Comparison of ENCODE assay signal across 11 cellular contexts in the genomic region with DNA sequence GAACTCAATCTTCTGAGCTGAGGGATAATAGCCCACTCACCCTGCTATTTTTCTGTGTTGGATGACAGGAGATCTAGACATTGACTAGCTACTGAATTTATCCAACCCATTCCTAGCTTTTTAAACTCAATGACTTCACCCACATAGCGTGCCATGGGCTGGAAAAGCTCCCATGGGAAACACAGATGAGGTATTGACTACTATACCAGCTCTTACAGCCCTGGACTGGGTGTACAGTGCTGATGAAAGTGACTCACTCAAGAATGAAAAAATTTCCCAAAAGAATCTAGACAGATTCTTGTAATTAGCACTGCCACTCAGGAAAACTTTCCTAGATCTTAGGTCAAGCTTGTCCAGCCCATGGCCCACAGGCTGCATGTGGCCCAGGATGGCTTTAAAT.
DNase-seq lines count a peak whose midpoint lies in the region; ATAC-seq and TF ChIP-seq lines count a peak whose summit lies in the region.
"Had no signal": no experiment of that assay in that cellular context is flagged by ENCODE, and none has a peak within 500 bp of the region (broad histone marks: within the 10 kb centered on the region; RNA-seq: fewer than 3 reads in every experiment).

No MANE protein-coding gene starts in this region.

- no peaks in the 10 kb centered on the region for H3K27me3 ChIP-seq in fibroblast of lung (ENCODE audit: control insufficient read depth, insufficient read depth, low read length)

- H4K20me1 ChIP-seq in fibroblast of lung (ENCODE audit: control insufficient read depth, extremely low read depth, insufficient read depth, low read length), result no peaks in the 10 kb centered on the region

- DNase-seq in GM04504 (ENCODE audit: low read depth) (peak; percentile 69), SK-MEL-5 (ENCODE audit: low read depth, low spot score) (peak; percentile 7), fibroblast of lung (ENCODE audit: low read depth in 2 of 2) (peak; percentile 55 to 96), stromal cell of bone marrow (ENCODE audit: low read depth) (peak; percentile 68), caudate nucleus (lab: John Stamatoyannopoulos, UW) (no peak)
- no peak for DNase-seq in effector CD4-positive, alpha-beta T cell
- DNase-seq: activated naive CD8-positive, alpha-beta T cell treated with anti-CD3 and anti-CD28 coated beads, Interleukin-2, amount 10 ng/mL, durations not matched to agents 7 days and 5 days; Karpas-422; stimulated activated CD4-positive, alpha-beta T cell treated with anti-CD3 and anti-CD28 coated beads, Interleukin-2, amount 100 ng/mL, for 48 hours; stimulated activated naive CD4-positive, alpha-beta T cell treated with Interleukin-2 at 50 U/mL for 16 hours had no signal

- no peak overlapping the region for H3K9ac ChIP-seq in fibroblast of lung (ENCODE audit: insufficient read depth, low read length)

- H3K9me3 ChIP-seq in fibroblast of lung (ENCODE audit: control insufficient read depth, insufficient read depth, low read depth, low read length), result no peaks in the 10 kb centered on the region

- H2AFZ ChIP-seq in fibroblast of lung (ENCODE audit: low read length), result no peak overlapping the region

- in situ Hi-C loops in SK-MEL-5 (cut with HindIII; ENCODE audit: low pct_unique_long_range_greater_than_20kb, low sequenced_read_pairs), result no loop called here

- peaks cover 2% of the 10 kb centered on the region for H3K4me1 ChIP-seq in fibroblast of lung (ENCODE audit: control insufficient read depth, extremely low read depth, insufficient read depth, low read length)

- H3K4me2 ChIP-seq in fibroblast of lung (ENCODE audit: extremely low read depth, insufficient read depth, low read length), result no peak overlapping the region

- no peak for ATAC-seq in HG02588 (IDR thresholded peaks at IDR 0.05; ENCODE audit: unreplicated experiment)

- no peak for TF ChIP-seq CTCF in fibroblast of lung (conservative IDR thresholded peaks at IDR 0.05 in 1 of 2, IDR thresholded peaks at IDR 0.05 in 1 of 2; ENCODE audit: low read depth in 1 of 2, low read length in 2 of 2)

- no peaks in the 10 kb centered on the region for H3K36me3 ChIP-seq in fibroblast of lung (ENCODE audit: control insufficient read depth, insufficient read depth, low read length)

- H3K4me3 ChIP-seq in fibroblast of lung (replicated peaks in 1 of 4; ENCODE audit: control extremely low read depth in 1 of 4, insufficient read depth in 1 of 4, low read depth in 3 of 4, low read length in 4 of 4), result no peak overlapping the region

- no peaks in the 10 kb centered on the region for H3K79me2 ChIP-seq in fibroblast of lung (ENCODE audit: control insufficient read depth, insufficient read depth, low read length)

- H3K27ac ChIP-seq in fibroblast of lung (ENCODE audit: insufficient read depth, low read length), result no peak overlapping the region
- H3K27ac ChIP-seq in caudate nucleus (ENCODE audit: low read depth, low read length), result no peak overlapping the region

Comparison
In these comparisons a context has a peak if more than half of its experiments do, and no peak if none do; other contexts are left out.
1. DNase-seq: peak in GM04504 (single experiment), SK-MEL-5 (single experiment), fibroblast of lung (2 of 2) and stromal cell of bone marrow (single experiment); none in effector CD4-positive, alpha-beta T cell (single experiment) and caudate nucleus (0 of 61).